Comparison of ENCODE assay signal across 40 cellular contexts in the genomic region with DNA sequence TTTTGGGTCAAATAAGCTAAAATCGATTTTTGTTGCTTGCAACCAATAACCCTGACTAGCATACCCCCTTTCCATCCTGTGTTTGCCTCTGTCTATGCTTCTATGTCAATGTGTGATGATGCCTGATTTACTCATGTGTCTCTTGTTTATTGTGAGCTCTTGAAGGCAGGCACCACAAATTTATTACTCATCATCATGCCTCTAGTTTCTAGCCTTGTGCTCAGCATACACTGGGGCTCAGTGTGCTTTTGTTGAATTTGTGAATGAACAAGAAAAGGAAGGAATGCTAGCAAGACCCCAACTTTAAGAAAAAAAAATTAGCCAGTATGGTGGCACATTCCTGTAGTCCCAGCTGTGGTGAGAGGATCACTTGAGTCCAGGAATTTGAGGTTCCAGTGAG.
"Had no signal": no experiment of that assay in that cellular context is flagged by ENCODE, and none has a peak within 500 bp of the region (broad histone marks: within the 10 kb centered on the region; RNA-seq: fewer than 3 reads in every experiment).

No MANE protein-coding gene starts in this region.

- H3K36me3 Mint-ChIP-seq: activated naive CD4-positive, alpha-beta T cell treated with anti-CD3 and anti-CD28 coated beads, Interleukin-2, amount 10 ng/mL, durations not matched to agents 7 days and 5 days; activated naive CD4-positive, alpha-beta T cell treated with anti-CD3 and anti-CD28 coated beads, Interleukin-2, amount 50 U/mL, for 24 hours; activated naive CD4-positive, alpha-beta T cell treated with anti-CD3 and anti-CD28 coated beads, Interleukin-2, amount 50 U/mL, for 72 hours; activated naive CD8-positive, alpha-beta T cell; activated naive CD8-positive, alpha-beta T cell treated with anti-CD3 and anti-CD28 coated beads for 36 hours; activated naive CD8-positive, alpha-beta T cell treated with anti-CD3 and anti-CD28 coated beads, Interleukin-2, amount 10 ng/mL, durations not matched to agents 7 days and 5 days; brain had no signal

- H3K4me1 ChIP-seq: adrenal gland, ascending aorta, body of pancreas, breast epithelium had no signal

- ATAC-seq: activated naive CD4-positive, alpha-beta T cell treated with anti-CD3 and anti-CD28 coated beads, Interleukin-2, amount 50 U/mL, for 72 hours; activated naive CD8-positive, alpha-beta T cell treated with anti-CD3 and anti-CD28 coated beads, Interleukin-2, amount 50 U/mL, for 24 hours; activated T-cell treated with anti-CD3 and anti-CD28 coated beads, Interleukin-2, amount 50 U/mL, for 4 hours; activated T-cell treated with anti-CD3 and anti-CD28 coated beads, Interleukin-2, amount 50 U/mL, for 72 hours; activated T-helper 17 cell treated with anti-CD3 and anti-CD28 coated beads, Interleukin-2, amount 50 U/mL, for 72 hours; body of pancreas had no signal

- H3K36me3 ChIP-seq: adrenal gland, ascending aorta, brain microvascular endothelial cell, breast epithelium, cardiac muscle cell had no signal

- H3K27ac ChIP-seq: adrenal gland, ascending aorta, body of pancreas, brain microvascular endothelial cell, breast epithelium, cardiac muscle cell had no signal

- H3K4me1 Mint-ChIP-seq: activated naive CD4-positive, alpha-beta T cell treated with anti-CD3 and anti-CD28 coated beads, Interleukin-2, amount 10 ng/mL, durations not matched to agents 7 days and 5 days; activated naive CD4-positive, alpha-beta T cell treated with anti-CD3 and anti-CD28 coated beads, Interleukin-2, amount 50 U/mL, for 24 hours; activated naive CD8-positive, alpha-beta T cell treated with anti-CD3 and anti-CD28 coated beads for 36 hours; activated naive CD8-positive, alpha-beta T cell treated with anti-CD3 and anti-CD28 coated beads, Interleukin-2, amount 10 ng/mL, durations not matched to agents 7 days and 5 days; activated naive CD8-positive, alpha-beta T cell treated with anti-CD3 and anti-CD28 coated beads, Interleukin-2, amount 50 U/mL, for 24 hours; activated T-helper 17 cell treated with anti-CD3 and anti-CD28 coated beads, Interleukin-2, amount 50 U/mL, for 72 hours; brain; central memory CD8-positive, alpha-beta T cell had no signal

- H3K4me3 Mint-ChIP-seq: activated naive CD4-positive, alpha-beta T cell treated with anti-CD3 and anti-CD28 coated beads for 36 hours; activated naive CD4-positive, alpha-beta T cell treated with anti-CD3 and anti-CD28 coated beads, Interleukin-2, amount 10 ng/mL, durations not matched to agents 7 days and 5 days; activated naive CD4-positive, alpha-beta T cell treated with anti-CD3 and anti-CD28 coated beads, Interleukin-2, amount 50 U/mL, for 24 hours; activated naive CD8-positive, alpha-beta T cell; activated naive CD8-positive, alpha-beta T cell treated with anti-CD3 and anti-CD28 coated beads for 36 hours; activated naive CD8-positive, alpha-beta T cell treated with anti-CD3 and anti-CD28 coated beads, Interleukin-2, amount 10 ng/mL, durations not matched to agents 7 days and 5 days; activated naive CD8-positive, alpha-beta T cell treated with anti-CD3 and anti-CD28 coated beads, Interleukin-2, amount 50 U/mL, for 24 hours; activated T-cell treated with anti-CD3 and anti-CD28 coated beads, Interleukin-2, amount 50 U/mL, for 24 hours; activated T-cell treated with anti-CD3 and anti-CD28 coated beads, Interleukin-2, amount 50 U/mL, for 4 hours; activated T-cell treated with anti-CD3 and anti-CD28 coated beads, Interleukin-2, amount 50 U/mL, for 72 hours; activated T-helper 1 cell treated with anti-CD3 and anti-CD28 coated beads, Interleukin-12 subunit alpha, Interleukin-12 subunit beta, Interleukin-2, Interleukin-4 antibody, amounts not matched to agents 30 ng/mL and 10 ng/mL and 1 ng/mL, durations not matched to agents 14 hours and 24 hours and 36 hours; activated T-helper 17 cell treated with anti-CD3 and anti-CD28 coated beads, Interleukin-2, amount 50 U/mL, for 72 hours; brain; central memory CD8-positive, alpha-beta T cell had no signal

- FAIRE-seq: astrocyte, bronchial epithelial cell had no signal

- DNase-seq: activated effector memory CD4-positive, alpha-beta T cell treated with anti-CD3 and anti-CD28 coated beads, Interleukin-2, amount 50 U/mL, for 16 hours; activated effector memory CD4-positive, alpha-beta T cell treated with Interleukin-2 at 50 U/mL for 16 hours; activated gamma-delta T cell; activated gamma-delta T cell treated with Interleukin-2 at 50 U/mL for 16 hours; activated naive CD4-positive, alpha-beta T cell; activated naive CD4-positive, alpha-beta T cell treated with anti-CD3 and anti-CD28 coated beads for 36 hours; activated naive CD4-positive, alpha-beta T cell treated with anti-CD3 and anti-CD28 coated beads, Interleukin-2, amount 10 ng/mL, durations not matched to agents 7 days and 5 days; activated naive CD4-positive, alpha-beta T cell treated with anti-CD3 and anti-CD28 coated beads, Interleukin-2, amount 50 U/mL, for 16 hours; activated naive CD4-positive, alpha-beta T cell treated with Interleukin-2 at 50 U/mL for 16 hours; activated naive CD8-positive, alpha-beta T cell treated with anti-CD3 and anti-CD28 coated beads for 36 hours; activated naive CD8-positive, alpha-beta T cell treated with anti-CD3 and anti-CD28 coated beads, Interleukin-2, amount 10 ng/mL, durations not matched to agents 7 days and 5 days; activated naive CD8-positive, alpha-beta T cell treated with anti-CD3 and anti-CD28 coated beads, Interleukin-2, amount 50 U/mL, for 24 hours; activated T-cell treated with anti-CD3 and anti-CD28 coated beads, Interleukin-2, amount 50 U/mL, for 1 hour; activated T-cell treated with anti-CD3 and anti-CD28 coated beads, Interleukin-2, amount 50 U/mL, for 24 hours; activated T-cell treated with anti-CD3 and anti-CD28 coated beads, Interleukin-2, amount 50 U/mL, for 4 hours; activated T-cell treated with anti-CD3 and anti-CD28 coated beads, Interleukin-2, amount 50 U/mL, for 48 hours; activated T-cell treated with anti-CD3 and anti-CD28 coated beads, Interleukin-2, amount 50 U/mL, for 72 hours; adrenal gland; amniotic stem cell; amygdala; anterior cingulate cortex; aorta; body of pancreas; brain microvascular endothelial cell; caudate nucleus; central memory CD4-positive, alpha-beta T cell; cerebellar nuclear complex had no signal

- H3K4me3 ChIP-seq: adrenal gland, ascending aorta, body of pancreas, breast epithelium, cardiac muscle cell had no signal

- H3K27ac Mint-ChIP-seq: activated naive CD4-positive, alpha-beta T cell treated with anti-CD3 and anti-CD28 coated beads for 36 hours; activated naive CD4-positive, alpha-beta T cell treated with anti-CD3 and anti-CD28 coated beads, Interleukin-2, amount 10 ng/mL, durations not matched to agents 7 days and 5 days; activated naive CD4-positive, alpha-beta T cell treated with anti-CD3 and anti-CD28 coated beads, Interleukin-2, amount 50 U/mL, for 24 hours; activated naive CD4-positive, alpha-beta T cell treated with anti-CD3 and anti-CD28 coated beads, Interleukin-2, amount 50 U/mL, for 72 hours; activated naive CD8-positive, alpha-beta T cell; activated naive CD8-positive, alpha-beta T cell treated with anti-CD3 and anti-CD28 coated beads for 36 hours; activated naive CD8-positive, alpha-beta T cell treated with anti-CD3 and anti-CD28 coated beads, Interleukin-2, amount 10 ng/mL, durations not matched to agents 7 days and 5 days; activated naive CD8-positive, alpha-beta T cell treated with anti-CD3 and anti-CD28 coated beads, Interleukin-2, amount 50 U/mL, for 24 hours; activated T-cell treated with anti-CD3 and anti-CD28 coated beads, Interleukin-2, amount 50 U/mL, for 24 hours; activated T-cell treated with anti-CD3 and anti-CD28 coated beads, Interleukin-2, amount 50 U/mL, for 72 hours; activated T-helper 1 cell treated with anti-CD3 and anti-CD28 coated beads, Interleukin-12 subunit alpha, Interleukin-12 subunit beta, Interleukin-2, Interleukin-4 antibody, amounts not matched to agents 30 ng/mL and 10 ng/mL and 1 ng/mL, durations not matched to agents 14 hours and 24 hours and 36 hours; activated T-helper 17 cell treated with anti-CD3 and anti-CD28 coated beads, Interleukin-2, amount 50 U/mL, for 72 hours; activated T-helper 2 cell treated with anti-CD3 and anti-CD28 coated beads, Interferon-gamma antibody, Interleukin-2, Interleukin-4, amounts not matched to agents 10 μg/mL and 5 μg/mL and 100 μg/mL, durations not matched to agents 14 hours and 24 hours and 36 hours; brain had no signal

- H3K9me3 Mint-ChIP-seq: activated naive CD4-positive, alpha-beta T cell treated with anti-CD3 and anti-CD28 coated beads for 36 hours; activated naive CD4-positive, alpha-beta T cell treated with anti-CD3 and anti-CD28 coated beads, Interleukin-2, amount 10 ng/mL, durations not matched to agents 7 days and 5 days; activated naive CD4-positive, alpha-beta T cell treated with anti-CD3 and anti-CD28 coated beads, Interleukin-2, amount 50 U/mL, for 24 hours; activated naive CD8-positive, alpha-beta T cell treated with anti-CD3 and anti-CD28 coated beads for 36 hours; activated naive CD8-positive, alpha-beta T cell treated with anti-CD3 and anti-CD28 coated beads, Interleukin-2, amount 50 U/mL, for 24 hours; activated T-cell treated with anti-CD3 and anti-CD28 coated beads, Interleukin-2, amount 50 U/mL, for 24 hours; activated T-helper 17 cell treated with anti-CD3 and anti-CD28 coated beads, Interleukin-2, amount 50 U/mL, for 72 hours; activated T-helper 2 cell treated with anti-CD3 and anti-CD28 coated beads, Interferon-gamma antibody, Interleukin-2, Interleukin-4, amounts not matched to agents 10 μg/mL and 5 μg/mL and 100 μg/mL, durations not matched to agents 14 hours and 24 hours and 36 hours; brain; central memory CD8-positive, alpha-beta T cell had no signal

- H3K27me3 Mint-ChIP-seq: activated naive CD4-positive, alpha-beta T cell treated with anti-CD3 and anti-CD28 coated beads, Interleukin-2, amount 10 ng/mL, durations not matched to agents 7 days and 5 days; activated naive CD4-positive, alpha-beta T cell treated with anti-CD3 and anti-CD28 coated beads, Interleukin-2, amount 50 U/mL, for 24 hours; activated naive CD8-positive, alpha-beta T cell treated with anti-CD3 and anti-CD28 coated beads for 36 hours; activated naive CD8-positive, alpha-beta T cell treated with anti-CD3 and anti-CD28 coated beads, Interleukin-2, amount 10 ng/mL, durations not matched to agents 7 days and 5 days; activated naive CD8-positive, alpha-beta T cell treated with anti-CD3 and anti-CD28 coated beads, Interleukin-2, amount 50 U/mL, for 24 hours; activated T-cell treated with anti-CD3 and anti-CD28 coated beads, Interleukin-2, amount 50 U/mL, for 24 hours; activated T-helper 17 cell treated with anti-CD3 and anti-CD28 coated beads, Interleukin-2, amount 50 U/mL, for 72 hours; central memory CD8-positive, alpha-beta T cell had no signal

- H3K9me3 ChIP-seq: adrenal gland, ascending aorta, body of pancreas, breast epithelium had no signal

- H3K27me3 ChIP-seq: ascending aorta, body of pancreas, brain microvascular endothelial cell, breast epithelium, cardiac muscle cell had no signal
